ENCODE assay signal across 8 cellular contexts in genomic region chr7:130942211-130942964, GRCh38.
DNase-seq lines count a peak whose midpoint lies in the region; ATAC-seq, FAIRE-seq and TF ChIP-seq lines count a peak whose summit lies in the region.

No MANE protein-coding gene starts in this region.

- peak overlapping the region; percentile 66 to 88 (median 76) for H3K27ac ChIP-seq in Peyer's patch
- peak overlapping the region; percentile 97 for H3K27ac ChIP-seq in osteoblast (ENCODE audit: low read depth, low read length)

- no peak for ATAC-seq in HG02763 (IDR thresholded peaks at IDR 0.05; ENCODE audit: unreplicated experiment)

- H2AFZ ChIP-seq in osteoblast (ENCODE audit: low read length): no peak overlapping the region

- no peaks in the 10 kb centered on the region for H3K27me3 ChIP-seq in Peyer's patch
- H3K27me3 ChIP-seq in osteoblast (ENCODE audit: insufficient read depth, low read length): no peaks in the 10 kb centered on the region

- TF ChIP-seq POLR2A in Peyer's patch (IDR thresholded peaks at IDR 0.05): peak; percentile 46 to 78

- FAIRE-seq in G401.6 (lab: Jason Lieb, UNC): peak; percentile 55
- no peak for FAIRE-seq in GM19239 (lab: Jason Lieb, UNC)

- H3K4me2 ChIP-seq in osteoblast (ENCODE audit: insufficient read depth, low read length): peak overlapping the region; percentile 91

- peaks cover 5% of the 10 kb centered on the region for H4K20me1 ChIP-seq in osteoblast (ENCODE audit: insufficient read depth, low read length)

- H3K79me2 ChIP-seq in osteoblast (ENCODE audit: insufficient read depth, low read length): peaks cover 99% of the 10 kb centered on the region

- H3K9me3 ChIP-seq in Peyer's patch: no peaks in the 10 kb centered on the region
- H3K9me3 ChIP-seq in osteoblast (ENCODE audit: low read depth, low read length): no peaks in the 10 kb centered on the region

- peak overlapping the region in 2 of 4 donors; percentile 51 to 62 for H3K4me3 ChIP-seq in Peyer's patch
- H3K4me3 ChIP-seq in epithelial cell of esophagus (ENCODE audit: low read length): peak overlapping the region; percentile 67
- peak overlapping the region; percentile 75 for H3K4me3 ChIP-seq in osteoblast (ENCODE audit: insufficient read depth, low read length)

- DNase-seq in Peyer's patch: peak; percentile 58 to 89 (median 73)
- DNase-seq in epithelial cell of esophagus (ENCODE audit: low read depth): peak; percentile 85
- peak; percentile 49 for DNase-seq in osteoblast (ENCODE audit: insufficient read length, low spot score, missing footprints)
- DNase-seq in inferior parietal cortex (ENCODE audit: extremely low spot score): no peak
- DNase-seq in Kasumi-1 (lab: John Stamatoyannopoulos, UW): no peak
- DNase-seq in GM19239 (ENCODE audit: insufficient read length, low spot score): no peak

- TF ChIP-seq CTCF in Peyer's patch (IDR thresholded peaks at IDR 0.05): no peak
- no peak for TF ChIP-seq CTCF in epithelial cell of esophagus (IDR thresholded peaks at IDR 0.05; ENCODE audit: insufficient read depth, low read depth, low read length, missing control alignments)
- TF ChIP-seq CTCF in osteoblast (IDR thresholded peaks at IDR 0.05; ENCODE audit: extremely low read depth, low read depth, low read length): no peak

- H3K4me1 ChIP-seq in Peyer's patch (peaks cover 0 to 37% (median 7%) of the 10 kb centered on the region in 4 donors), osteoblast (ENCODE audit: insufficient read depth, low read length) (peaks cover 79% of the 10 kb centered on the region)

- H3K36me3 ChIP-seq in Peyer's patch (no peaks in the 10 kb centered on the region), osteoblast (ENCODE audit: insufficient read depth, low read length) (peaks cover 18% of the 10 kb centered on the region)

Comparison
In these comparisons a context has a peak if more than half of its experiments do, and no peak if none do; other contexts are left out.
1. DNase-seq: peak in Peyer's patch (3 of 3), epithelial cell of esophagus (single experiment) and osteoblast (single experiment); none in inferior parietal cortex (single experiment), Kasumi-1 (0 of 2) and GM19239 (single experiment).